ENCODE assay signal across 8 cellular contexts in the genomic region with DNA sequence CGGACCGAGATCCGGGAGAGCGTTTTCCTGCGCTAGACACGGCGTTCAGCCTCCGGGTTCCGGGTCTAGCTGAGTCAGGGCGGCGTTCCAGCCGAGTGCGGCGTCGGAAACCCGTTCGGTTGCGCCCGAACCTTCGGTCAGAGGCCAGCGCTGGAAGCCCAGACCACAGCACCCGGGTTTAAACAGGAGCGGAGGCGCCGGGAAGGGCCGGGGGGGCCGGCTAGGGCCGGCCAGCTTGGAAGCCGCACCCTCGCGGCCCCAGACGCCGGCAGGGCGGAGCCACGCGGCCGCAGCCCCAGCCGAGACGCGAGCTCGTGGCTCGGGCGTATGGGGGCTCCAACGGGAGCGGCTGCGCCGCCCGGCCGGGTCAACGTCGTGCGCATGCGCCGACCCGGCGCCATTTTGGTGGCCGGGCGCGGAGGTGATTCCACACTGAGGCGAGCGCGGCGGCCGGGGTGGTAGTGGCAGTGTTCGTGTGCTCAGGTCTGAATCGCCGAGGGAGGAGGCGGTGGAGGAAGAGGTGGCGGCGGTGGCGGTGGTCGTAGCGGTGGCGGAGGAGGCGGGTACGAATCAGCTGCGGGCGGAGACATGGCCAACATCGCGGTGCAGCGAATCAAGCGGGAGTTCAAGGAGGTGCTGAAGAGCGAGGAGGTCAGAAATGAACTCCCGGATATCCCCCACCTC.
A peak's percentile ranks its signal among the peaks of the same experiment; 100 is the strongest.
DNase-seq lines count a peak whose midpoint lies in the region; ATAC-seq lines count a peak whose summit lies in the region.

A gene with protein sequence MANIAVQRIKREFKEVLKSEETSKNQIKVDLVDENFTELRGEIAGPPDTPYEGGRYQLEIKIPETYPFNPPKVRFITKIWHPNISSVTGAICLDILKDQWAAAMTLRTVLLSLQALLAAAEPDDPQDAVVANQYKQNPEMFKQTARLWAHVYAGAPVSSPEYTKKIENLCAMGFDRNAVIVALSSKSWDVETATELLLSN (plus strand): TSS at position 397 of the 684 bp plus-strand sequence. CDS start 192 bp downstream, at position 589.

- ATAC-seq in GM18873 (IDR thresholded peaks at IDR 0.05; ENCODE audit: low FRiP score, unreplicated experiment) (peak; percentile 52), HG03135 (IDR thresholded peaks at IDR 0.05; ENCODE audit: unreplicated experiment) (peak; percentile 77)

- no peaks in the 10 kb centered on the region for H3K27me3 ChIP-seq in ACC112 (ENCODE audit: insufficient read depth, low read length)

- no peaks in the 10 kb centered on the region for H3K36me3 ChIP-seq in ACC112 (ENCODE audit: insufficient read depth, low read length)

- DNase-seq in NCI-H2196 treated with DMSO at 0.1 percent for 48 hours (lab: John Stamatoyannopoulos, UW; ENCODE audit: unreplicated experiment) (peak; percentile 73), caudate nucleus (lab: John Stamatoyannopoulos, UW) (peak in 58 of 61 donors; percentile 41 to 91 (median 73)), iris pigment epithelial cell (ENCODE audit: low read depth) (peak; percentile 85)
- peak; percentile 76 to 83 (median 82) for DNase-seq in activated CD4-positive, CD25-positive, alpha-beta regulatory T cell (lab: John Stamatoyannopoulos, UW)
- peak; percentile 87 for DNase-seq in stimulated activated CD4-positive, alpha-beta T cell treated with anti-CD3 and anti-CD28 coated beads, Interleukin-12 subunit alpha, Interleukin-12 subunit beta, amount 100 ng/mL, for 4 hours

- H3K27ac ChIP-seq in ACC112 (ENCODE audit: low read depth, low read length): peak within 1 kb of the TSS; percentile 87
- peak within 1 kb of the TSS; percentile 93 for H3K27ac ChIP-seq in caudate nucleus (ENCODE audit: low read depth, low read length)

- peaks cover 48% of the 10 kb centered on the region for H3K79me2 ChIP-seq in ACC112 (ENCODE audit: control insufficient read depth, insufficient read depth, low read length, unreplicated experiment)

- H3K4me3 ChIP-seq in ACC112 (ENCODE audit: low read depth, low read length): peak within 1 kb of the TSS; percentile 88

- H3K4me1 ChIP-seq in ACC112 (ENCODE audit: control insufficient read depth, insufficient read depth, low read length, unreplicated experiment): peaks cover 13% of the 10 kb centered on the region

- peak within 1 kb of the TSS; percentile 99 for H2AFZ ChIP-seq in ACC112 (ENCODE audit: low read length, unreplicated experiment)

Comparison
In these comparisons a context has a peak if more than half of its experiments do, and no peak if none do; other contexts are left out.
1. Peak in every context shown above with its lines: DNase-seq, ATAC-seq, H3K4me3 ChIP-seq and H3K27ac ChIP-seq.